ENCODE assay signal across 8 cellular contexts in genomic region chr12:4829161-4829792, GRCh38.
DNase-seq lines count a peak whose midpoint lies in the region; ATAC-seq, FAIRE-seq and TF ChIP-seq lines count a peak whose summit lies in the region.

No MANE protein-coding gene starts in this region.

- FAIRE-seq in GM19239 (lab: Jason Lieb, UNC), result peak; percentile 90

- TF ChIP-seq CTCF in DND-41 (IDR thresholded peaks at IDR 0.05; ENCODE audit: borderline replicate concordance, extremely low read depth, low read length, poor library complexity, severe bottlenecking) (no peak), sigmoid colon (IDR thresholded peaks at IDR 0.05) (no peak), WERI-Rb-1 (IDR thresholded peaks at IDR 0.05; ENCODE audit: low read depth, low read length) (no peak)

- H3K27me3 ChIP-seq in DND-41 (ENCODE audit: insufficient read depth, low read length, poor library complexity), result no peaks in the 10 kb centered on the region
- H3K27me3 ChIP-seq in sigmoid colon, result peaks cover 0 to 6% (median 0%) of the 10 kb centered on the region in 3 donors
- H3K27me3 ChIP-seq in WERI-Rb-1 (ENCODE audit: insufficient read depth, low read depth, severe bottlenecking), result no peaks in the 10 kb centered on the region

- H3K9ac ChIP-seq in DND-41 (ENCODE audit: low read depth, low read length), result peak overlapping the region; percentile 57

- intact Hi-C loops in sigmoid colon (cut with DNase I), result no loop called here

- H2AFZ ChIP-seq in DND-41 (ENCODE audit: low read depth, low read length), result peak overlapping the region; percentile 53

- ATAC-seq in DND-41 (ENCODE audit: insufficient read depth, low read depth) (peak; percentile 86), HG03045 (IDR thresholded peaks at IDR 0.05; ENCODE audit: unreplicated experiment) (peak; percentile 79), T-helper 17 cell (peak; percentile 92)

- 36 to 40% methylated on average over 7 of the region's 7 CpGs for WGBS in sigmoid colon, 2 donors

- DNase-seq in DND-41, result peak; percentile 58
- peak; percentile 65 for DNase-seq in GM19239 (ENCODE audit: insufficient read length, low spot score)
- DNase-seq in T-helper 17 cell, result no peak
- DNase-seq in sigmoid colon, result no peak
- no peak for DNase-seq in hippocampal formation (lab: John Stamatoyannopoulos, UW)
- no peak for DNase-seq in NCI-H146 (lab: John Stamatoyannopoulos, UW)
- no peak for DNase-seq in WERI-Rb-1

- H3K4me1 ChIP-seq in DND-41 (ENCODE audit: insufficient read depth, low read length) (peaks cover 69% of the 10 kb centered on the region), sigmoid colon (no peaks in the 10 kb centered on the region)

- TF ChIP-seq POLR2A in sigmoid colon (IDR thresholded peaks at IDR 0.05), result no peak

- H3K27ac ChIP-seq in DND-41 (ENCODE audit: low read length) (peak overlapping the region; percentile 90), sigmoid colon (no peak overlapping the region), WERI-Rb-1 (no peak overlapping the region)

- TF ChIP-seq EP300 in sigmoid colon (IDR thresholded peaks at IDR 0.05), result no peak

- H3K79me2 ChIP-seq in DND-41 (ENCODE audit: insufficient read depth, low read length), result no peaks in the 10 kb centered on the region

- H3K27me3 Mint-ChIP-seq in T-helper 17 cell, result no peaks in the 10 kb centered on the region

- no peaks in the 10 kb centered on the region for H3K36me3 Mint-ChIP-seq in T-helper 17 cell (ENCODE audit: low read depth)

- peak overlapping the region; percentile 82 for H3K4me3 Mint-ChIP-seq in T-helper 17 cell

- no peaks in the 10 kb centered on the region for H4K20me1 ChIP-seq in DND-41 (ENCODE audit: insufficient read depth, low read length)

- H3K9me3 ChIP-seq in DND-41 (ENCODE audit: insufficient read depth, low read length, severe bottlenecking) (no peaks in the 10 kb centered on the region), T-helper 17 cell (ENCODE audit: control insufficient read depth, low read length, poor library complexity, severe bottlenecking) (no peaks in the 10 kb centered on the region), sigmoid colon (peaks cover 0 to 5% (median 3%) of the 10 kb centered on the region in 4 donors), WERI-Rb-1 (ENCODE audit: severe bottlenecking) (peaks cover 8% of the 10 kb centered on the region)

- peaks cover 45% of the 10 kb centered on the region for H3K4me1 Mint-ChIP-seq in T-helper 17 cell

- peak overlapping the region; percentile 86 for H3K27ac Mint-ChIP-seq in T-helper 17 cell

- peak overlapping the region; percentile 66 for H3K4me2 ChIP-seq in DND-41 (ENCODE audit: insufficient read depth, low read length)

- H3K4me3 ChIP-seq in DND-41 (ENCODE audit: low read depth in 1 of 2, low read length in 2 of 2) (peak overlapping the region; percentile 3 to 52; a peak in 3 of 4 replicates), sigmoid colon (no peak overlapping the region), WERI-Rb-1 (ENCODE audit: low read depth, low read length) (no peak overlapping the region)

- H3K36me3 ChIP-seq in DND-41 (ENCODE audit: insufficient read depth, low read length), result no peaks in the 10 kb centered on the region
- no peaks in the 10 kb centered on the region for H3K36me3 ChIP-seq in sigmoid colon
- H3K36me3 ChIP-seq in WERI-Rb-1, result no peaks in the 10 kb centered on the region

Comparison
In these comparisons a context has a peak if more than half of its experiments do, and no peak if none do; other contexts are left out.
1. DNase-seq: peak in DND-41 (single experiment) and GM19239 (single experiment); none in T-helper 17 cell (0 of 3), sigmoid colon (single experiment), hippocampal formation (0 of 2), NCI-H146 (single experiment) and WERI-Rb-1 (single experiment).
2. H3K4me3 ChIP-seq: peak in DND-41 (2 of 2); none in sigmoid colon (0 of 4) and WERI-Rb-1 (single experiment).
3. Peak in every context shown above with its lines, with median percentiles within 50 percentile points of each other: ATAC-seq.